15 cellular contexts compared by ENCODE assay signal in the genomic region with DNA sequence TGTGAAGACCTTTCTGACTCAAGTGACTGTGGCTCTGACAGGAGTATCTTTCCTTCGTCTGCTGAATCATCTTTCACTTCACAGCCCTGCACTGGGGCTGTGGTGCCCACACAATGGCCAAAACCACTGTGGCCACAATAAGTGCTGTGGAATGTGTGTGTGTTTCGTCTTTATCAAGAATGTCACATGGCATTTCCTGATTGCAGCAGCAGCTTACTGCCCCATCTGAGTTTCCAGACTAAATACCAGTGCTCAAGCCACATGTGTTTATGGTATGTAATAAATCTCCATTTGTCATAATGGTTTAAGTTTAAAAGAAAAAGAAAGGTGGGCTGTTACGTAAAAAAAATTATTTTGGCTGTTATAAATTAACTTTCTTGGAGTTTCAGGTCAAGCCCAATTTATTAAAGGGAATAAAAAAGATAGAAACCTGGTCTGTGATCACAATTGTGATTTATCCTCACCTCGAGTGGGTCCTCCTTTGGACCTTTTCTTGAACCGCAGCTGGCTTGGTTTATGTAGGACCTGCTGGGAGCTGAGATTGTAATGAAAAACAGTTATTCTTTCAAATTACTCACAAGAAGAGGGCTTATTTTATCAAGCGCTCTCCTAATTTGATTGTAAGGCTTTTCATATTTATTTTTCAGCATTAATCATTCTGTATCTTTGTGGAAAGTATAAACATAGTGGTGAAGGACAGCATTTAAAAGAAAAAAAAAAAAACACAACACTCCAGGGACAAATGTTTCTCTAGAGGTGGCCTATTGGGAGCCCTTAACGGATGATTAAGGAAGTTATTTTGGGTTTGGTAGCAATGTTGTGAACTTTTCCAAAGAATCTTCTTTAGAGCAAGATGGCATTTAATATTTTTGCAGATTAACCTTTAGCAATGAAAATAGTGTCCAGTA.
DNase-seq lines count a peak whose midpoint lies in the region; ATAC-seq and TF ChIP-seq lines count a peak whose summit lies in the region.
"Had no signal": no experiment of that assay in that cellular context is flagged by ENCODE, and none has a peak within 500 bp of the region (broad histone marks: within the 10 kb centered on the region; RNA-seq: fewer than 3 reads in every experiment).

No MANE protein-coding gene starts in this region.

- no peak overlapping the region for H3K4me3 Mint-ChIP-seq in naive thymus-derived CD4-positive, alpha-beta T cell
- no peak overlapping the region for H3K4me3 Mint-ChIP-seq in activated naive CD4-positive, alpha-beta T cell treated with anti-CD3 and anti-CD28 coated beads, Interleukin-2, amount 10 ng/mL, durations not matched to agents 7 days and 5 days
- H3K4me3 Mint-ChIP-seq: activated T-helper 1 cell treated with anti-CD3 and anti-CD28 coated beads, Interleukin-12 subunit alpha, Interleukin-12 subunit beta, Interleukin-2, Interleukin-4 antibody, amounts not matched to agents 30 ng/mL and 10 ng/mL and 1 ng/mL, durations not matched to agents 14 hours and 24 hours and 36 hours; memory B cell; type B pancreatic cell had no signal

- no peak overlapping the region for H3K4me3 ChIP-seq in body of pancreas
- no peak overlapping the region for H3K4me3 ChIP-seq in naive thymus-derived CD4-positive, alpha-beta T cell (ENCODE audit: low read length)

- H3K27ac ChIP-seq in body of pancreas, result peak overlapping the region in 2 of 4 donors; percentile 14 to 26
- H3K27ac ChIP-seq in naive thymus-derived CD4-positive, alpha-beta T cell (ENCODE audit: low read depth, low read length), result no peak overlapping the region
- H3K27ac ChIP-seq: HL-60 had no signal

- H3K4me1 ChIP-seq in body of pancreas, result peaks cover 13% of the 10 kb centered on the region
- no peaks in the 10 kb centered on the region for H3K4me1 ChIP-seq in naive thymus-derived CD4-positive, alpha-beta T cell (ENCODE audit: control insufficient read depth in 2 of 2, insufficient read depth in 2 of 2, low read length in 2 of 2)

- peaks cover 0 to 7% (median 0%) of the 10 kb centered on the region in 5 donors for H3K36me3 Mint-ChIP-seq in naive thymus-derived CD4-positive, alpha-beta T cell
- H3K36me3 Mint-ChIP-seq in activated naive CD4-positive, alpha-beta T cell treated with anti-CD3 and anti-CD28 coated beads, Interleukin-2, amount 10 ng/mL, durations not matched to agents 7 days and 5 days, result no peaks in the 10 kb centered on the region
- H3K36me3 Mint-ChIP-seq: memory B cell had no signal

- POLR2A ChIA-PET in naive thymus-derived CD4-positive, alpha-beta T cell (lab: Charles Lee), result no interaction called here

- H3K36me3 ChIP-seq in body of pancreas (replicated peaks in 1 of 2; ENCODE audit: insufficient read depth in 1 of 2, low read depth in 2 of 2), result no peaks in the 10 kb centered on the region
- no peaks in the 10 kb centered on the region for H3K36me3 ChIP-seq in naive thymus-derived CD4-positive, alpha-beta T cell (ENCODE audit: control insufficient read depth in 2 of 3, insufficient read depth in 3 of 3, low read length in 3 of 3)

- H3K9me3 Mint-ChIP-seq in naive thymus-derived CD4-positive, alpha-beta T cell, result peaks cover 0 to 14% (median 6%) of the 10 kb centered on the region in 11 donors
- no peaks in the 10 kb centered on the region for H3K9me3 Mint-ChIP-seq in activated naive CD4-positive, alpha-beta T cell treated with anti-CD3 and anti-CD28 coated beads, Interleukin-2, amount 10 ng/mL, durations not matched to agents 7 days and 5 days
- H3K9me3 Mint-ChIP-seq: activated T-helper 1 cell treated with anti-CD3 and anti-CD28 coated beads, Interleukin-12 subunit alpha, Interleukin-12 subunit beta, Interleukin-2, Interleukin-4 antibody, amounts not matched to agents 30 ng/mL and 10 ng/mL and 1 ng/mL, durations not matched to agents 14 hours and 24 hours and 36 hours had no signal

- intact Hi-C loops in body of pancreas (cut with DNase I), result no loop called here
- intact Hi-C loops in naive thymus-derived CD4-positive, alpha-beta T cell (cut with micrococcal nuclease), result no loop called here

- no peak overlapping the region for H3K27ac Mint-ChIP-seq in naive thymus-derived CD4-positive, alpha-beta T cell
- no peak overlapping the region for H3K27ac Mint-ChIP-seq in activated naive CD4-positive, alpha-beta T cell treated with anti-CD3 and anti-CD28 coated beads, Interleukin-2, amount 10 ng/mL, durations not matched to agents 7 days and 5 days
- H3K27ac Mint-ChIP-seq: activated T-helper 1 cell treated with anti-CD3 and anti-CD28 coated beads, Interleukin-12 subunit alpha, Interleukin-12 subunit beta, Interleukin-2, Interleukin-4 antibody, amounts not matched to agents 30 ng/mL and 10 ng/mL and 1 ng/mL, durations not matched to agents 14 hours and 24 hours and 36 hours; memory B cell; type B pancreatic cell had no signal

- peaks cover 0 to 17% (median 13%) of the 10 kb centered on the region in 5 donors for H3K27me3 Mint-ChIP-seq in naive thymus-derived CD4-positive, alpha-beta T cell
- peaks cover 4% of the 10 kb centered on the region for H3K27me3 Mint-ChIP-seq in activated naive CD4-positive, alpha-beta T cell treated with anti-CD3 and anti-CD28 coated beads, Interleukin-2, amount 10 ng/mL, durations not matched to agents 7 days and 5 days

- no peaks in the 10 kb centered on the region for H3K27me3 ChIP-seq in body of pancreas
- H3K27me3 ChIP-seq in naive thymus-derived CD4-positive, alpha-beta T cell (ENCODE audit: control insufficient read depth in 2 of 2, insufficient read depth in 2 of 2, low read length in 2 of 2), result no peaks in the 10 kb centered on the region

- CTCF ChIA-PET in naive thymus-derived CD4-positive, alpha-beta T cell (lab: Charles Lee), result no interaction called here
- CTCF ChIA-PET in activated naive CD4-positive, alpha-beta T cell treated with anti-CD3 and anti-CD28 coated beads, Interleukin-2, amount 10 ng/mL, durations not matched to agents 7 days and 5 days (lab: Charles Lee), result no interaction called here

- 41 to 59% methylated on average over 7 of the region's 7 CpGs for WGBS in body of pancreas, 2 donors

- ATAC-seq in body of pancreas, result peak; percentile 35
- peak; percentile 46 for ATAC-seq in naive thymus-derived CD4-positive, alpha-beta T cell
- no peak for ATAC-seq in GM18868 (IDR thresholded peaks at IDR 0.05; ENCODE audit: unreplicated experiment)
- no peak for ATAC-seq in omental fat pad (ENCODE audit: low FRiP score)

- peak; percentile 16 for DNase-seq in ELF-1 (ENCODE audit: low read depth, low spot score)
- DNase-seq in LHCN-M2 (ENCODE audit: low read depth), result peak; percentile 69
- DNase-seq in body of pancreas, result peak in 1 of 4 donors; percentile 12
- DNase-seq in naive thymus-derived CD4-positive, alpha-beta T cell, result no peak
- no peak for DNase-seq in 8988T
- no peak for DNase-seq in activated naive CD4-positive, alpha-beta T cell treated with anti-CD3 and anti-CD28 coated beads, Interleukin-2, amount 10 ng/mL, durations not matched to agents 7 days and 5 days
- DNase-seq in omental fat pad (ENCODE audit: low spot score), result no peak
- DNase-seq: DND-41; NCI-H446; stimulated activated CD4-positive, alpha-beta T cell treated with anti-CD3 and anti-CD28 coated beads, Interleukin-4, amount 100 ng/mL, for 1 hour had no signal

- no peak for TF ChIP-seq CTCF in body of pancreas (IDR thresholded peaks at IDR 0.05)
- TF ChIP-seq CTCF in omental fat pad (IDR thresholded peaks at IDR 0.05), result no peak

- no peaks in the 10 kb centered on the region for H3K9me3 ChIP-seq in body of pancreas
- H3K9me3 ChIP-seq in naive thymus-derived CD4-positive, alpha-beta T cell (ENCODE audit: control insufficient read depth in 2 of 3, low read length in 3 of 3), result no peaks in the 10 kb centered on the region

- no peaks in the 10 kb centered on the region for H3K4me1 Mint-ChIP-seq in naive thymus-derived CD4-positive, alpha-beta T cell
- H3K4me1 Mint-ChIP-seq in activated naive CD4-positive, alpha-beta T cell treated with anti-CD3 and anti-CD28 coated beads, Interleukin-2, amount 10 ng/mL, durations not matched to agents 7 days and 5 days, result no peaks in the 10 kb centered on the region
- H3K4me1 Mint-ChIP-seq: memory B cell had no signal

- TF ChIP-seq POLR2A in body of pancreas (IDR thresholded peaks at IDR 0.05), result no peak

Comparison
In these comparisons a context has a peak if more than half of its experiments do, and no peak if none do; other contexts are left out.
1. DNase-seq: peak in ELF-1 (single experiment) and LHCN-M2 (single experiment); none in naive thymus-derived CD4-positive, alpha-beta T cell (0 of 9), 8988T (single experiment), activated naive CD4-positive, alpha-beta T cell treated with anti-CD3 and anti-CD28 coated beads, Interleukin-2, amount 10 ng/mL, durations not matched to agents 7 days and 5 days (single experiment) and omental fat pad (single experiment).
2. ATAC-seq: peak in body of pancreas (single experiment) and naive thymus-derived CD4-positive, alpha-beta T cell (single experiment); none in GM18868 (single experiment) and omental fat pad (single experiment).